Comparison of ENCODE assay signal across 17 cellular contexts in the genomic region with DNA sequence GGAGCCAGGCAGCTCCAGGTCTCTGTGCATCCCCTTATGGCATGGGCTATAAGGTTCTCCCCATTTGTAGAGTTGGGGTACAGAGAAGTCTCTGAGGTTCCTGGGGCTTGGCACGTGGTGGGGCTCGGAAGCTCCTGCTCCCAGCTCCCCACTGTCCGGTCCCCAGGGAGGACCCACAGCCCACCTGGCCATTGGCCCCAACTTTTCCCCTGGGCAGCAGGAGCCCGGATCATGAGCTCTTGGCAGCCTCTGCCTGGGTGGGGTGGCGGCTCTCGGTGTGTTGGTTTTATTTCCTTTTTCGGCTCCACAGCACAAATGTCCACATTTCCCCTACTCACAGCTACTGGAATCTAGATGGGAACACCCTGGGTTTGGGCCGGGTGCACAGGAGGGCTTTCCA. TPM values are rescaled to one million over a fixed set of nuclear protein-coding genes. Genes with fewer than 3 reads are reported as not detected.
DNase-seq lines count a peak whose midpoint lies in the region; ATAC-seq, FAIRE-seq and TF ChIP-seq lines count a peak whose summit lies in the region.
"Had no signal": no experiment of that assay in that cellular context is flagged by ENCODE, and none has a peak within 500 bp of the region (broad histone marks: within the 10 kb centered on the region; RNA-seq: fewer than 3 reads in every experiment).

No MANE protein-coding gene starts in this region.

- no peak for TF ChIP-seq POLR2A in K562 (conservative IDR thresholded peaks at IDR 0.05)

- H3K9ac ChIP-seq in K562 (ENCODE audit: insufficient read depth in 1 of 2, low read depth in 2 of 2, low read length in 2 of 2), result no peak overlapping the region; a peak in 1 of 4 replicates
- H3K9ac ChIP-seq in smooth muscle cell (ENCODE audit: low read depth), result no peak overlapping the region

- peaks cover 15% of the 10 kb centered on the region for H3K9me1 ChIP-seq in K562 (ENCODE audit: control insufficient read depth, insufficient read depth, low read length)

- H3F3A ChIP-seq in smooth muscle cell (ENCODE audit: low read depth), result no peaks in the 10 kb centered on the region

- POLR2A ChIA-PET in Caco-2 (lab: Charles Lee) (no interaction called here), K562 (lab: Yijun Ruan, JAX) (interaction anchor here (0.5 to 1.0 kb wide), 2 partner anchors 28 to 42 kb away, joined by 3 to 6 read pairs; no protein-coding TSS in a partner anchor)

- H3K4me3 Mint-ChIP-seq in Caco-2 (ENCODE audit: unreplicated experiment) (no peak overlapping the region), type B pancreatic cell (no peak overlapping the region), chondrocyte (ENCODE audit: unreplicated experiment) (no peak overlapping the region)

- H3K4me1 Mint-ChIP-seq in Caco-2 (ENCODE audit: low read depth, unreplicated experiment), result peaks cover 24% of the 10 kb centered on the region
- H3K4me1 Mint-ChIP-seq in type B pancreatic cell (ENCODE audit: unreplicated experiment), result peaks cover 12% of the 10 kb centered on the region
- H3K4me1 Mint-ChIP-seq in chondrocyte (ENCODE audit: low read depth), result no peaks in the 10 kb centered on the region

- no TSS peak for BruUV-seq in Caco-2 (replicated peaks; lab: Mats Ljungman, UMichigan)
- BruUV-seq in K562 (replicated peaks; lab: Mats Ljungman, UMichigan), result no TSS peak

- in situ Hi-C loops in K562 (cut with MboI), result no loop called here

- H3K36me3 Mint-ChIP-seq in Caco-2 (ENCODE audit: insufficient read depth, unreplicated experiment), result peaks cover 75% of the 10 kb centered on the region
- H3K36me3 Mint-ChIP-seq in type B pancreatic cell, result peaks cover 8% of the 10 kb centered on the region
- H3K36me3 Mint-ChIP-seq in chondrocyte (ENCODE audit: low read depth), result no peaks in the 10 kb centered on the region

- ATAC-seq in K562 (no peak), left colon (peak; percentile 11)
- ATAC-seq: A549 had no signal

- H3K27ac ChIP-seq in K562 (ENCODE audit: extremely low read depth, low read depth, low read length), result no peak overlapping the region
- no peak overlapping the region for H3K27ac ChIP-seq in smooth muscle cell (ENCODE audit: low read depth)
- H3K27ac ChIP-seq: A549, SJSA1 had no signal

- H3K4me2 ChIP-seq in K562 (ENCODE audit: insufficient read depth, low read length) (no peak overlapping the region), smooth muscle cell (no peak overlapping the region)
- H3K4me2 ChIP-seq: A549 had no signal

- intact Hi-C loops in Caco-2 (cut with micrococcal nuclease; ENCODE audit: unreplicated experiment) (no loop called here), K562 (cut with micrococcal nuclease) (no loop called here), left colon (cut with DNase I, micrococcal nuclease) (no loop called here)

- no peak for TF ChIP-seq RAD21 in K562 (CRISPR knock-in tag; conservative IDR thresholded peaks at IDR 0.05 in 1 of 2, IDR thresholded peaks at IDR 0.05 in 1 of 2)

- WGBS in K562 (ENCODE audit: insufficient coverage, low coverage, missing lambda C conversion rate), result 86% methylated on average over 7 of the region's 8 CpGs
- WGBS in smooth muscle cell (ENCODE audit: low lambda C conversion rate), result 98% methylated on average over 8 of the region's 8 CpGs

- H3K27me3 ChIP-seq in Caco-2 (replicated peaks; ENCODE audit: control insufficient read depth, insufficient read depth, low read length) (no peaks in the 10 kb centered on the region), K562 (ENCODE audit: control insufficient read depth in 2 of 2, insufficient read depth in 2 of 2, low read length in 2 of 2) (no peaks in the 10 kb centered on the region), smooth muscle cell (ENCODE audit: low read depth) (no peaks in the 10 kb centered on the region)
- H3K27me3 ChIP-seq: MG63, SJSA1 had no signal

- peaks cover 99% of the 10 kb centered on the region for H3K79me2 ChIP-seq in K562 (ENCODE audit: control insufficient read depth, insufficient read depth, low read length)
- H3K79me2 ChIP-seq in smooth muscle cell (ENCODE audit: low read depth), result peaks cover 19% of the 10 kb centered on the region

- H2AFZ ChIP-seq in K562 (ENCODE audit: low read depth, low read length) (no peak overlapping the region), smooth muscle cell (ENCODE audit: low read depth) (no peak overlapping the region)

- DNase-seq in Caco-2 (no peak), K562 (ENCODE audit: extremely low read depth in 1 of 4, low spot score in 3 of 4) (no peak), left colon (no peak), type B pancreatic cell (ENCODE audit: extremely low spot score, unreplicated experiment) (no peak), chondrocyte (ENCODE audit: low spot score) (no peak), AG08395 (ENCODE audit: low spot score) (no peak), smooth muscle cell (lab: John Stamatoyannopoulos, UW; ENCODE audit: unreplicated experiment) (no peak)
- DNase-seq: KG1, MG63, NCI-H2029, NCI-H446, NCI-H524 treated with DMSO at 0.1 percent for 48 hours, NCI-H774 had no signal

- TF ChIP-seq CTCF in Caco-2 (IDR thresholded peaks at IDR 0.05; ENCODE audit: insufficient read depth in 1 of 2, low read depth in 1 of 2, low read length in 1 of 2, severe bottlenecking in 1 of 2, unreplicated experiment in 1 of 2) (no peak), K562 (IDR thresholded peaks at IDR 0.05 in 2 of 3, conservative IDR thresholded peaks at IDR 0.05 in 1 of 3; ENCODE audit: insufficient read depth in 2 of 3, low read depth in 1 of 3, low read length in 3 of 3) (no peak), type B pancreatic cell (conservative IDR thresholded peaks at IDR 0.05) (no peak), chondrocyte (IDR thresholded peaks at IDR 0.05) (no peak), smooth muscle cell (IDR thresholded peaks at IDR 0.05; ENCODE audit: borderline replicate concordance, insufficient read depth, poor library complexity, severe bottlenecking) (no peak)

- FAIRE-seq in K562 (lab: Jason Lieb, UNC), result no peak
- FAIRE-seq: A549, GM19239, RCC 7860 had no signal

- H3K9me3 ChIP-seq in Caco-2 (no peaks in the 10 kb centered on the region), K562 (replicated peaks; ENCODE audit: control insufficient read depth, insufficient read depth, low read depth, low read length) (no peaks in the 10 kb centered on the region), smooth muscle cell (replicated peaks; ENCODE audit: low read depth) (no peaks in the 10 kb centered on the region)
- H3K9me3 ChIP-seq: A549, MG63, SJSA1 had no signal

- H3K9me3 Mint-ChIP-seq in Caco-2 (ENCODE audit: unreplicated experiment) (no peaks in the 10 kb centered on the region), type B pancreatic cell (no peaks in the 10 kb centered on the region), chondrocyte (ENCODE audit: low read depth) (no peaks in the 10 kb centered on the region)

- H3K27me3 Mint-ChIP-seq in Caco-2 (ENCODE audit: insufficient read depth, unreplicated experiment) (no peaks in the 10 kb centered on the region), type B pancreatic cell (no peaks in the 10 kb centered on the region), chondrocyte (ENCODE audit: low read depth) (no peaks in the 10 kb centered on the region)

- CTCF ChIA-PET in Caco-2 (lab: Charles Lee) (interaction anchor here (1.0 kb wide), 1 partner anchor 28 kb away, joined by 3 read pairs; no protein-coding TSS in a partner anchor), K562 (lab: Yijun Ruan, JAX; ENCODE audit: low intra/inter-chr PET ratio) (no interaction called here)

- no peak for TF ChIP-seq EP300 in K562 (IDR thresholded peaks at IDR 0.05; ENCODE audit: low read length)

- H4K20me1 ChIP-seq in K562 (replicated peaks; ENCODE audit: control insufficient read depth, insufficient read depth, low read length) (peaks cover 65% of the 10 kb centered on the region), smooth muscle cell (ENCODE audit: low read depth) (peaks cover 100% of the 10 kb centered on the region)

- peak overlapping the region; percentile 73 for H3K27ac Mint-ChIP-seq in Caco-2 (ENCODE audit: unreplicated experiment)
- H3K27ac Mint-ChIP-seq in type B pancreatic cell, result peak overlapping the region; percentile 83
- no peak overlapping the region for H3K27ac Mint-ChIP-seq in chondrocyte (ENCODE audit: unreplicated experiment)

- H3K4me1 ChIP-seq in Caco-2 (peaks cover 28% of the 10 kb centered on the region), K562 (replicated peaks in 1 of 2; ENCODE audit: control insufficient read depth in 2 of 2, insufficient read depth in 2 of 2, low read length in 2 of 2) (peaks cover 0 to 88% of the 10 kb centered on the region in 2 experiments; a peak in 3 of 5 replicates), smooth muscle cell (ENCODE audit: low read depth) (no peaks in the 10 kb centered on the region)
- H3K4me1 ChIP-seq: SJSA1 had no signal

- no peak overlapping the region for H3K4me3 ChIP-seq in Caco-2 (ENCODE audit: low read depth, low read length)
- H3K4me3 ChIP-seq in K562, result no peak overlapping the region
- H3K4me3 ChIP-seq in smooth muscle cell, result no peak overlapping the region
- H3K4me3 ChIP-seq: A549, MG63, SJSA1 had no signal

- H3K36me3 ChIP-seq in Caco-2 (ENCODE audit: control insufficient read depth, insufficient read depth, low read length), result no peaks in the 10 kb centered on the region; the same call in none of the 2 replicates
- peaks cover 99% of the 10 kb centered on the region for H3K36me3 ChIP-seq in K562 (ENCODE audit: control insufficient read depth, insufficient read depth, low read length)
- H3K36me3 ChIP-seq in smooth muscle cell (ENCODE audit: low read depth), result no peaks in the 10 kb centered on the region
- H3K36me3 ChIP-seq: MG63, SJSA1 had no signal

RNA-seq across cellular contexts. Expression of a gene that starts 30.5 kb away (rescaled TPM):
- total RNA-seq in Caco-2 (2022), result 140 and 142 TPM in 2 replicates
- 692 and 1,066 TPM in 2 replicates for total RNA-seq in K562 (2011; cell fraction: chromatin; rRNA removed; ENCODE audit: low replicate concordance)
- total RNA-seq in K562 (2011; cell fraction: nucleolus; rRNA removed), result 409 and 435 TPM in 2 replicates
- total RNA-seq in K562 (2011; cell fraction: nucleoplasm; rRNA removed), result 438 and 467 TPM in 2 replicates
- 89.1 and 104 TPM in 2 replicates for total RNA-seq in K562 (2014; rRNA removed)
- 40.9 and 41.8 TPM in 2 replicates for total RNA-seq in K562 (2014; rRNA removed; fragmentation: Illumina TruSeq; extraction: Trizol)
- total RNA-seq in K562 (2015; rRNA removed; fragmentation: Illumina TruSeq; extraction: Trizol), result 57.9 and 60.6 TPM in 2 replicates
- 208 and 244 TPM in 2 replicates for total RNA-seq in K562 (2021)
- 54.2 and 64.0 TPM in 2 replicates for polyA plus RNA-seq in K562 (2011; rRNA removed)
- 54.1 and 55.3 TPM in 2 replicates for polyA plus RNA-seq in K562 (2011; cell fraction: cytosol; rRNA removed)
- 210 and 277 TPM in 2 replicates for polyA plus RNA-seq in K562 (2011; cell fraction: nucleus; rRNA removed)
- 113 and 125 TPM in 2 replicates for polyA plus RNA-seq in K562 (2012)
- 116 and 138 TPM in 2 replicates for polyA plus RNA-seq in K562 (2014; fragmentation: Illumina TruSeq; extraction: Trizol)
- 10 to 100 TPM; 12.2 to 15.8 TPM for polyA plus RNA-seq in K562 (2014; fragmentation: Nextera tagmentation; extraction: Ambion mirVana)
- 101 and 116 TPM in 2 replicates for polyA plus RNA-seq in K562 (2014; rRNA removed)
- polyA minus RNA-seq in K562 (2011; rRNA and poly(A)+ RNA removed), result 61.1 and 68.8 TPM in 2 replicates
- polyA minus RNA-seq in K562 (2011; cell fraction: cytosol; rRNA and poly(A)+ RNA removed), result 106 and 121 TPM in 2 replicates
- 117 and 133 TPM in 2 replicates for polyA minus RNA-seq in K562 (2011; cell fraction: nucleus; rRNA and poly(A)+ RNA removed)
- total RNA-seq in left colon, result 100 to 1,000 TPM in 1 of 2 donors, 10 to 100 TPM in 1; 94.7 to 110 TPM
- total RNA-seq in type B pancreatic cell (ENCODE audit: low replicate concordance), result 101 and 112 TPM in 2 replicates
- total RNA-seq in chondrocyte, result 22.6 to 37.1 TPM (median 24.0 TPM) in 3 replicates
- total RNA-seq in smooth muscle cell, result 21.4 and 27.7 TPM in 2 replicates
- 13.6 and 17.1 TPM in 2 replicates for polyA plus RNA-seq in smooth muscle cell

RNA-seq across cellular contexts. Expression of a gene that starts 45.1 kb away (rescaled TPM):
- total RNA-seq in Caco-2 (2022) (52.5 and 62.9 TPM in 2 replicates), K562 (2014; rRNA removed) (42.0 and 44.2 TPM in 2 replicates), K562 (2014; rRNA removed; fragmentation: Illumina TruSeq; extraction: Trizol) (43.8 and 47.3 TPM in 2 replicates), K562 (2015; rRNA removed; fragmentation: Illumina TruSeq; extraction: Trizol) (39.4 and 40.4 TPM in 2 replicates), K562 (2021) (57.5 and 61.6 TPM in 2 replicates), left colon (1 to 10 TPM; 3.2 to 5.1 TPM), type B pancreatic cell (ENCODE audit: low replicate concordance) (13.7 and 39.9 TPM in 2 replicates), chondrocyte (3.1 to 10.9 TPM (median 3.8 TPM) in 3 replicates), smooth muscle cell (5.3 and 6.7 TPM in 2 replicates)
- 24.8 and 32.7 TPM in 2 replicates for total RNA-seq in K562 (2011; cell fraction: chromatin; rRNA removed; ENCODE audit: low replicate concordance)
- total RNA-seq in K562 (2011; cell fraction: nucleolus; rRNA removed), result 24.2 and 24.5 TPM in 2 replicates
- total RNA-seq in K562 (2011; cell fraction: nucleoplasm; rRNA removed), result 23.2 and 33.3 TPM in 2 replicates
- polyA plus RNA-seq in K562 (2011; rRNA removed) (38.4 and 44.6 TPM in 2 replicates), K562 (2014; fragmentation: Illumina TruSeq; extraction: Trizol) (41.4 and 49.8 TPM in 2 replicates), K562 (2014; fragmentation: Nextera tagmentation; extraction: Ambion mirVana) (10 to 100 TPM; 61.3 to 76.2 TPM), K562 (2014; rRNA removed) (42.3 and 42.9 TPM in 2 replicates), smooth muscle cell (6.8 and 10.4 TPM in 2 replicates)
- 27.8 and 34.2 TPM in 2 replicates for polyA plus RNA-seq in K562 (2011; cell fraction: cytosol; rRNA removed)
- polyA plus RNA-seq in K562 (2011; cell fraction: nucleus; rRNA removed), result 15.7 and 20.5 TPM in 2 replicates
- 26.1 and 33.8 TPM in 2 replicates for polyA plus RNA-seq in K562 (2012)
- 25.6 and 28.3 TPM in 2 replicates for polyA minus RNA-seq in K562 (2011; rRNA and poly(A)+ RNA removed)
- 13.6 and 17.8 TPM in 2 replicates for polyA minus RNA-seq in K562 (2011; cell fraction: cytosol; rRNA and poly(A)+ RNA removed)
- 10.2 and 13.2 TPM in 2 replicates for polyA minus RNA-seq in K562 (2011; cell fraction: nucleus; rRNA and poly(A)+ RNA removed)
